Comparison of ENCODE assay signal across 18 cellular contexts in genomic region chr17:10278218-10278617, GRCh38.
DNase-seq lines count a peak whose midpoint lies in the region; ATAC-seq and TF ChIP-seq lines count a peak whose summit lies in the region.
"Had no signal": no experiment of that assay in that cellular context is flagged by ENCODE, and none has a peak within 500 bp of the region (broad histone marks: within the 10 kb centered on the region; RNA-seq: fewer than 3 reads in every experiment).

No MANE protein-coding gene starts in this region.

- TF ChIP-seq POLR2A in right lobe of liver (IDR thresholded peaks at IDR 0.05) = no peak

- POLR2A ChIA-PET in CD8-positive, alpha-beta memory T cell (lab: Charles Lee) = no interaction called here
- POLR2A ChIA-PET in HEK293 (lab: Yijun Ruan, JAX) = no interaction called here

- no peak overlapping the region for H3K56ac ChIP-seq in mesendoderm (ENCODE audit: low read length)

- H3K36me3 ChIP-seq in CD8-positive, alpha-beta memory T cell (ENCODE audit: insufficient read depth, low read length) = no peaks in the 10 kb centered on the region
- H3K36me3 ChIP-seq in HEK293 (ENCODE audit: control insufficient read depth in 2 of 2, insufficient read depth in 1 of 2, low read length in 2 of 2) (no peaks in the 10 kb centered on the region), mesendoderm (ENCODE audit: control insufficient read depth, insufficient read depth, low read length) (no peaks in the 10 kb centered on the region), right lobe of liver (no peaks in the 10 kb centered on the region)
- H3K36me3 ChIP-seq: BE2C had no signal

- H3K27me3 Mint-ChIP-seq in CD8-positive, alpha-beta memory T cell = peaks cover 6 to 8% of the 10 kb centered on the region in 2 donors

- no peak overlapping the region for H3K23ac ChIP-seq in mesendoderm (ENCODE audit: low read length)

- no peak overlapping the region for H4K8ac ChIP-seq in mesendoderm (ENCODE audit: low read depth, low read length)

- H3K4me2 ChIP-seq in mesendoderm (ENCODE audit: low read length) = no peak overlapping the region
- H3K4me2 ChIP-seq: KMS-11 had no signal

- no peak overlapping the region for H2AK5ac ChIP-seq in mesendoderm (ENCODE audit: low read length)

- no peak overlapping the region for H3K27ac Mint-ChIP-seq in CD8-positive, alpha-beta memory T cell
- H3K27ac Mint-ChIP-seq: activated CD8-positive, alpha-beta memory T cell treated with anti-CD3 and anti-CD28 coated beads, Interleukin-2, amount 10 ng/mL, durations not matched to agents 7 days and 5 days had no signal

- H2BK120ac ChIP-seq in mesendoderm (ENCODE audit: low read depth, low read length) = no peak overlapping the region

- no peak overlapping the region for H3K4me3 ChIP-seq in CD8-positive, alpha-beta memory T cell (ENCODE audit: low read length)
- no peak overlapping the region for H3K4me3 ChIP-seq in HEK293 (ENCODE audit: low read depth, low read length)
- H3K4me3 ChIP-seq in mesendoderm (ENCODE audit: low read length) = no peak overlapping the region
- H3K4me3 ChIP-seq in right lobe of liver = no peak overlapping the region

- H3K9ac ChIP-seq in mesendoderm (ENCODE audit: low read length) = no peak overlapping the region
- H3K9ac ChIP-seq: KMS-11 had no signal

- H3K79me1 ChIP-seq in mesendoderm (ENCODE audit: low read length) = no peaks in the 10 kb centered on the region

- no peak for ATAC-seq in right lobe of liver
- no peak for ATAC-seq in GM21390 (IDR thresholded peaks at IDR 0.05; ENCODE audit: unreplicated experiment)
- ATAC-seq: activated CD8-positive, alpha-beta memory T cell treated with anti-CD3 and anti-CD28 coated beads, Interleukin-2, amount 10 ng/mL, durations not matched to agents 7 days and 5 days; left lobe of liver had no signal

- H3K18ac ChIP-seq in mesendoderm (ENCODE audit: low read length) = no peak overlapping the region

- no peak overlapping the region for H3K4ac ChIP-seq in mesendoderm (ENCODE audit: low read depth, low read length)

- no peak for TF ChIP-seq CTCF in HEK293 (tag by site-specific recombination; IDR thresholded peaks at IDR 0.05)
- no peak for TF ChIP-seq CTCF in right lobe of liver (IDR thresholded peaks at IDR 0.05)

- H3K27ac ChIP-seq in CD8-positive, alpha-beta memory T cell (ENCODE audit: low read depth, low read length) = no peak overlapping the region
- no peak overlapping the region for H3K27ac ChIP-seq in HEK293 (ENCODE audit: extremely low read depth, low read depth, low read length)
- H3K27ac ChIP-seq in mesendoderm (ENCODE audit: low read depth, low read length) = no peak overlapping the region
- no peak overlapping the region for H3K27ac ChIP-seq in right lobe of liver
- H3K27ac ChIP-seq: KMS-11 had no signal

- peak overlapping the region in 4 of 7 donors; percentile 1 to 37 (median 16) for H3K4me3 Mint-ChIP-seq in CD8-positive, alpha-beta memory T cell
- H3K4me3 Mint-ChIP-seq: activated CD8-positive, alpha-beta memory T cell treated with anti-CD3 and anti-CD28 coated beads, Interleukin-2, amount 10 ng/mL, durations not matched to agents 7 days and 5 days had no signal

- no CpG with 5 or more reads among the region's 3 CpGs for WGBS in mesendoderm (ENCODE audit: extremely low coverage, insufficient coverage, low lambda C conversion rate)
- whole genome bisulfite sequencing in right lobe of liver (ENCODE audit: insufficient coverage, low coverage, low lambda C conversion rate, missing lambda C conversion rate) = 35% methylated on average over 3 of the region's 3 CpGs

- no peaks in the 10 kb centered on the region for H3K27me3 ChIP-seq in CD8-positive, alpha-beta memory T cell (ENCODE audit: insufficient read depth, low read length, poor library complexity, severe bottlenecking)
- H3K27me3 ChIP-seq in mesendoderm (ENCODE audit: insufficient read depth, low read length, poor library complexity) = no peaks in the 10 kb centered on the region
- H3K27me3 ChIP-seq in right lobe of liver = no peaks in the 10 kb centered on the region
- H3K27me3 ChIP-seq: BE2C had no signal

- H3K79me2 ChIP-seq in mesendoderm (ENCODE audit: control insufficient read depth, insufficient read depth, low read length) = no peaks in the 10 kb centered on the region

- no peak for DNase-seq in CD8-positive, alpha-beta memory T cell
- DNase-seq in SW480 (ENCODE audit: low spot score) (peak; percentile 19), mesendoderm (peak; percentile 29), medulla oblongata (ENCODE audit: extremely low spot score) (no peak), right lobe of liver (no peak)
- DNase-seq in activated CD4-positive, alpha-beta T cell treated with anti-CD3 and anti-CD28 coated beads, Interleukin-2, amount 50 U/mL, for 1 hour = no peak
- DNase-seq: activated CD8-positive, alpha-beta memory T cell treated with anti-CD3 and anti-CD28 coated beads, Interleukin-2, amount 10 ng/mL, durations not matched to agents 7 days and 5 days; BE2C; caudate nucleus; effector CD8-positive, alpha-beta T cell; NCI-H146; stimulated activated CD4-positive, alpha-beta T cell treated with anti-CD3 and anti-CD28 coated beads, Interleukin-4, amount 100 ng/mL, for 24 hours; stimulated activated CD8-positive, alpha-beta memory T cell treated with anti-CD3 and anti-CD28 coated beads, Interleukin-4, amount 100 ng/mL, for 48 hours; T1000 had no signal

- peaks cover 4 to 6% (median 4%) of the 10 kb centered on the region in 3 donors for H3K4me1 Mint-ChIP-seq in CD8-positive, alpha-beta memory T cell
- H3K4me1 Mint-ChIP-seq: activated CD8-positive, alpha-beta memory T cell treated with anti-CD3 and anti-CD28 coated beads, Interleukin-2, amount 10 ng/mL, durations not matched to agents 7 days and 5 days had no signal

- H2BK5ac ChIP-seq in mesendoderm (ENCODE audit: low read length) = no peak overlapping the region

- no peaks in the 10 kb centered on the region for H3K36me3 Mint-ChIP-seq in CD8-positive, alpha-beta memory T cell
- H3K36me3 Mint-ChIP-seq: activated CD8-positive, alpha-beta memory T cell treated with anti-CD3 and anti-CD28 coated beads, Interleukin-2, amount 10 ng/mL, durations not matched to agents 7 days and 5 days had no signal

- no peaks in the 10 kb centered on the region for H3K9me3 ChIP-seq in CD8-positive, alpha-beta memory T cell (ENCODE audit: low read length)
- H3K9me3 ChIP-seq in HEK293 (ENCODE audit: control insufficient read depth, insufficient read depth, low read depth, low read length) (no peaks in the 10 kb centered on the region), right lobe of liver (no peaks in the 10 kb centered on the region)
- H3K9me3 ChIP-seq: BE2C had no signal

- intact Hi-C loops in right lobe of liver (cut with DNase I) = no loop called here

- CTCF ChIA-PET in CD8-positive, alpha-beta memory T cell (lab: Charles Lee) = no interaction called here
- CTCF ChIA-PET in HEK293 (lab: Yijun Ruan, JAX) = interaction anchor here (0.9 to 2.2 kb wide), 7 partner anchors 8 to 350 kb away, joined by 3 to 9 read pairs (median 4); no protein-coding TSS in a partner anchor

- no peak overlapping the region for H4K5ac ChIP-seq in mesendoderm (ENCODE audit: low read length)

- H3K4me1 ChIP-seq in CD8-positive, alpha-beta memory T cell (ENCODE audit: insufficient read depth, low read length) = no peaks in the 10 kb centered on the region
- no peaks in the 10 kb centered on the region for H3K4me1 ChIP-seq in HEK293 (ENCODE audit: control insufficient read depth, insufficient read depth, low read length)
- H3K4me1 ChIP-seq in mesendoderm (ENCODE audit: control insufficient read depth, low read depth, low read length) = no peaks in the 10 kb centered on the region
- H3K4me1 ChIP-seq in right lobe of liver = no peaks in the 10 kb centered on the region
- H3K4me1 ChIP-seq: BE2C had no signal

- no peaks in the 10 kb centered on the region for H3K9me3 Mint-ChIP-seq in CD8-positive, alpha-beta memory T cell

- no peak overlapping the region for H2BK15ac ChIP-seq in mesendoderm (replicated peaks; ENCODE audit: low read depth)

TF ChIP-seq in HEK293, 187 proteins besides CTCF, POLR2A, EP300 and RAD21 (continues in another document):
- TF ChIP-seq ZNF18 (tag by site-specific recombination; IDR thresholded peaks at IDR 0.05) (0 out of 2 replicates have a peak, but pooled peaks have one; percentile 31), KLF10 (tag by site-specific recombination; IDR thresholded peaks at IDR 0.05) (no peak), ZNF16 (tag by site-specific recombination; IDR thresholded peaks at IDR 0.05; ENCODE audit: low read depth) (no peak), ZNF2 (tag by site-specific recombination; IDR thresholded peaks at IDR 0.05) (no peak), ZNF280C (tag by site-specific recombination; IDR thresholded peaks at IDR 0.05) (no peak), SCRT1 (tag by site-specific recombination; IDR thresholded peaks at IDR 0.05; ENCODE audit: borderline replicate concordance) (no peak), ZSCAN30 (tag by site-specific recombination; IDR thresholded peaks at IDR 0.05) (no peak), ZBTB17 (tag by site-specific recombination; IDR thresholded peaks at IDR 0.05) (peak; percentile 53; the same call in 1 of the 2 replicates)

Comparison
In these comparisons a context has a peak if more than half of its experiments do, and no peak if none do; other contexts are left out.
1. DNase-seq: peak in SW480 (single experiment) and mesendoderm (single experiment); none in CD8-positive, alpha-beta memory T cell (0 of 5), medulla oblongata (single experiment), activated CD4-positive, alpha-beta T cell treated with anti-CD3 and anti-CD28 coated beads, Interleukin-2, amount 50 U/mL, for 1 hour (single experiment) and right lobe of liver (0 of 3).